12 cellular contexts compared by ENCODE assay signal in the genomic region with DNA sequence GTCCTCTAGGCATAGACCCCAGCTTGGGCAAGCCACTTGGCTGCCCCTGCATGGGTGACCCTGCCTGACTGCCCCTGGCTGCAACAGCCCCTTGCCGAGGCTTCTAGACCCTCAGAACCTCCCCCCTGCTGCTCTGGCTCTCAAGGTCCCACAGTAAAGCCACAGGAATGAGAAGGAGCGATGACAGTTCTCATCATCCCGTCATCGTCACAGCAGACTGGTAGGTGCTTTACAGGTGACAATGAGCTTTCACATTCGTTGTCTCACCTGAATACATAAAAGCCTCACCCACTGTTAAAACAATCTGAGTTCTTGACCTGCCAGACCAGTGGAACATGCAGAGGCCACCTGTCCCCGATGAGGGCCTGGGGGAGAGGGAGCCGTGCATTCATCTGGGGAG. TPM values are rescaled to one million over a fixed set of nuclear protein-coding genes. Genes with fewer than 3 reads are reported as not detected.
DNase-seq lines count a peak whose midpoint lies in the region; ATAC-seq and TF ChIP-seq lines count a peak whose summit lies in the region.
"Had no signal": no experiment of that assay in that cellular context is flagged by ENCODE, and none has a peak within 500 bp of the region (broad histone marks: within the 10 kb centered on the region; RNA-seq: fewer than 3 reads in every experiment).

No MANE protein-coding gene starts in this region.

- H3K18ac ChIP-seq in mesendoderm (ENCODE audit: low read length) = no peak overlapping the region

- BruUV-seq in HCT116 (replicated peaks; lab: Mats Ljungman, UMichigan) = no TSS peak

- intact Hi-C loops in HCT116 (cut with micrococcal nuclease) (no loop called here), body of pancreas (cut with DNase I) (no loop called here)

- no peak overlapping the region for H2BK5ac ChIP-seq in mesendoderm (ENCODE audit: low read length)

- no peak overlapping the region for H3K56ac ChIP-seq in mesendoderm (ENCODE audit: low read length)

- DNase-seq in HCT116 (ENCODE audit: low read depth, low spot score) (no peak), body of pancreas (no peak), mesendoderm (no peak), WERI-Rb-1 (no peak), mucosa of gallbladder (ENCODE audit: low spot score) (no peak)
- no peak for DNase-seq in effector CD8-positive, alpha-beta T cell (lab: John Stamatoyannopoulos, UW)
- DNase-seq in CD8-positive, alpha-beta memory T cell = no peak
- DNase-seq: amygdala; ovary; stimulated activated CD4-positive, alpha-beta T cell treated with anti-CD3 and anti-CD28 coated beads, Interleukin-4, amount 100 ng/mL, for 1 hour; testis had no signal

- peak overlapping the region; percentile 91 for H3K27ac ChIP-seq in ACC112 (ENCODE audit: low read depth, low read length)
- H3K27ac ChIP-seq in HCT116 (ENCODE audit: low read depth, low read length) = peak overlapping the region; percentile 65
- peak overlapping the region in 3 of 4 donors; percentile 83 to 88 (median 85) for H3K27ac ChIP-seq in body of pancreas
- no peak overlapping the region for H3K27ac ChIP-seq in mesendoderm (ENCODE audit: low read depth, low read length)
- H3K27ac ChIP-seq in WERI-Rb-1 = no peak overlapping the region
- no peak overlapping the region for H3K27ac ChIP-seq in CD8-positive, alpha-beta memory T cell (ENCODE audit: low read depth, low read length)

- H3K23ac ChIP-seq in mesendoderm (ENCODE audit: low read length) = peak overlapping the region; percentile 56

- H4K20me1 ChIP-seq in HCT116 (ENCODE audit: insufficient read depth) = peaks cover 8% of the 10 kb centered on the region; the same call in 1 of the 2 replicates

- H3K4me3 Mint-ChIP-seq in CD8-positive, alpha-beta memory T cell = no peak overlapping the region

- POLR2A ChIA-PET in HCT116 (lab: Charles Lee) = interaction anchor here (0.6 kb wide), 1 partner anchor 266 kb away, joined by 3 read pairs; no protein-coding TSS in a partner anchor
- POLR2A ChIA-PET in CD8-positive, alpha-beta memory T cell (lab: Charles Lee) = no interaction called here

- no peak overlapping the region for H3K4me3 ChIP-seq in ACC112 (ENCODE audit: low read depth, low read length)
- H3K4me3 ChIP-seq in HCT116 (replicated peaks in 1 of 2; ENCODE audit: low read depth in 1 of 2, low read length in 2 of 2) = no peak overlapping the region
- no peak overlapping the region for H3K4me3 ChIP-seq in body of pancreas
- no peak overlapping the region for H3K4me3 ChIP-seq in mesendoderm (ENCODE audit: low read length)
- no peak overlapping the region for H3K4me3 ChIP-seq in WERI-Rb-1 (ENCODE audit: low read depth, low read length)
- H3K4me3 ChIP-seq in CD8-positive, alpha-beta memory T cell (ENCODE audit: low read length) = no peak overlapping the region
- H3K4me3 ChIP-seq: ovary, testis had no signal

- no peak overlapping the region for H4K5ac ChIP-seq in mesendoderm (ENCODE audit: low read length)

- H3K4me2 ChIP-seq in HCT116 (ENCODE audit: low read length) (peak overlapping the region; percentile 76), mesendoderm (ENCODE audit: low read length) (no peak overlapping the region)

- ATAC-seq in HCT116 = no peak
- ATAC-seq in body of pancreas = no peak

- peaks cover 25% of the 10 kb centered on the region for H3K79me2 ChIP-seq in ACC112 (ENCODE audit: control insufficient read depth, insufficient read depth, low read length, unreplicated experiment)
- peaks cover 48% of the 10 kb centered on the region for H3K79me2 ChIP-seq in HCT116 (ENCODE audit: insufficient read depth, low read length)
- H3K79me2 ChIP-seq in mesendoderm (ENCODE audit: control insufficient read depth, insufficient read depth, low read length) = no peaks in the 10 kb centered on the region

- no peaks in the 10 kb centered on the region for H3K36me3 ChIP-seq in ACC112 (ENCODE audit: insufficient read depth, low read length)
- H3K36me3 ChIP-seq in HCT116 (ENCODE audit: control insufficient read depth in 1 of 2, insufficient read depth in 2 of 2, low read length in 2 of 2) = no peaks in the 10 kb centered on the region
- H3K36me3 ChIP-seq in body of pancreas (replicated peaks in 1 of 2; ENCODE audit: insufficient read depth in 1 of 2, low read depth in 2 of 2) = no peaks in the 10 kb centered on the region
- no peaks in the 10 kb centered on the region for H3K36me3 ChIP-seq in mesendoderm (ENCODE audit: control insufficient read depth, insufficient read depth, low read length)
- peaks cover 34% of the 10 kb centered on the region for H3K36me3 ChIP-seq in WERI-Rb-1
- H3K36me3 ChIP-seq in CD8-positive, alpha-beta memory T cell (ENCODE audit: insufficient read depth, low read length) = no peaks in the 10 kb centered on the region
- H3K36me3 ChIP-seq: ovary had no signal

- TF ChIP-seq RAD21 in HCT116 (IDR thresholded peaks at IDR 0.05; ENCODE audit: low read depth) = no peak

- CTCF ChIA-PET in HCT116 (lab: Charles Lee) = interaction anchor here (0.6 kb wide), 1 partner anchor 57 kb away, joined by 3 read pairs; no protein-coding TSS in a partner anchor
- CTCF ChIA-PET in CD8-positive, alpha-beta memory T cell (lab: Charles Lee) = no interaction called here

- H3K9me3 ChIP-seq in HCT116 (ENCODE audit: control insufficient read depth in 1 of 2, insufficient read depth in 1 of 2, low read depth in 1 of 2, low read length in 2 of 2) (no peaks in the 10 kb centered on the region), body of pancreas (no peaks in the 10 kb centered on the region), WERI-Rb-1 (ENCODE audit: severe bottlenecking) (no peaks in the 10 kb centered on the region)
- no peaks in the 10 kb centered on the region for H3K9me3 ChIP-seq in CD8-positive, alpha-beta memory T cell (ENCODE audit: low read length)
- H3K9me3 ChIP-seq: ovary, testis had no signal

- H2AK5ac ChIP-seq in mesendoderm (ENCODE audit: low read length) = no peak overlapping the region

- H4K8ac ChIP-seq in mesendoderm (ENCODE audit: low read depth, low read length) = no peak overlapping the region

- 53 to 82% methylated on average over 7 of the region's 7 CpGs for WGBS in body of pancreas, 2 donors
- WGBS in mesendoderm (ENCODE audit: extremely low coverage, insufficient coverage, low lambda C conversion rate) = no CpG with 5 or more reads among the region's 7 CpGs

- no peaks in the 10 kb centered on the region for H3K27me3 ChIP-seq in ACC112 (ENCODE audit: insufficient read depth, low read length)
- H3K27me3 ChIP-seq in HCT116 (ENCODE audit: insufficient read depth, low read length) = peaks cover 4% of the 10 kb centered on the region; the same call in 1 of the 2 replicates
- no peaks in the 10 kb centered on the region for H3K27me3 ChIP-seq in body of pancreas
- no peaks in the 10 kb centered on the region for H3K27me3 ChIP-seq in mesendoderm (ENCODE audit: insufficient read depth, low read length, poor library complexity)
- H3K27me3 ChIP-seq in WERI-Rb-1 (ENCODE audit: insufficient read depth, low read depth, severe bottlenecking) = no peaks in the 10 kb centered on the region
- H3K27me3 ChIP-seq in CD8-positive, alpha-beta memory T cell (ENCODE audit: insufficient read depth, low read length, poor library complexity, severe bottlenecking) = no peaks in the 10 kb centered on the region
- H3K27me3 ChIP-seq: ovary, testis had no signal

- TF ChIP-seq POLR2A in HCT116 (IDR thresholded peaks at IDR 0.05; ENCODE audit: borderline replicate concordance, extremely low read depth, insufficient read depth, insufficient read length) (no peak), body of pancreas (IDR thresholded peaks at IDR 0.05) (no peak)

- peak overlapping the region; percentile 23; the same call in 1 of the 2 replicates for H3K9ac ChIP-seq in HCT116 (ENCODE audit: low read length)
- H3K9ac ChIP-seq in mesendoderm (ENCODE audit: low read length) = no peak overlapping the region

- no peak overlapping the region for H2BK15ac ChIP-seq in mesendoderm (replicated peaks; ENCODE audit: low read depth)

- peaks cover 2% of the 10 kb centered on the region in 2 donors for H3K27me3 Mint-ChIP-seq in CD8-positive, alpha-beta memory T cell

- no peaks in the 10 kb centered on the region for H3K9me3 Mint-ChIP-seq in CD8-positive, alpha-beta memory T cell

- H3K4me1 ChIP-seq in ACC112 (ENCODE audit: control insufficient read depth, insufficient read depth, low read length, unreplicated experiment) = peaks cover 26% of the 10 kb centered on the region
- H3K4me1 ChIP-seq in HCT116 (ENCODE audit: control insufficient read depth in 1 of 2, insufficient read depth in 2 of 2, low read length in 2 of 2) = peaks cover 39 to 48% of the 10 kb centered on the region in 2 experiments
- peaks cover 50% of the 10 kb centered on the region for H3K4me1 ChIP-seq in body of pancreas
- H3K4me1 ChIP-seq in mesendoderm (ENCODE audit: control insufficient read depth, low read depth, low read length) = peaks cover 3% of the 10 kb centered on the region
- no peaks in the 10 kb centered on the region for H3K4me1 ChIP-seq in CD8-positive, alpha-beta memory T cell (ENCODE audit: insufficient read depth, low read length)

- no peak overlapping the region for H3K4ac ChIP-seq in mesendoderm (ENCODE audit: low read depth, low read length)

- no peaks in the 10 kb centered on the region for H3K79me1 ChIP-seq in mesendoderm (ENCODE audit: low read length)

- H2AFZ ChIP-seq in ACC112 (ENCODE audit: low read length, unreplicated experiment) (no peak overlapping the region), HCT116 (ENCODE audit: low read depth, low read length, poor library complexity, severe bottlenecking) (no peak overlapping the region)

- H3K36me3 Mint-ChIP-seq in CD8-positive, alpha-beta memory T cell = no peaks in the 10 kb centered on the region

- H3K9me2 ChIP-seq in HCT116 (ENCODE audit: insufficient read depth) = no peaks in the 10 kb centered on the region

- H3K4me1 Mint-ChIP-seq in CD8-positive, alpha-beta memory T cell = no peaks in the 10 kb centered on the region

- TF ChIP-seq CTCF in HCT116 (IDR thresholded peaks at IDR 0.05 in 2 of 3, conservative IDR thresholded peaks at IDR 0.05 in 1 of 3; ENCODE audit: borderline replicate concordance in 1 of 3, insufficient read depth in 1 of 3, low read depth in 2 of 3, low read length in 2 of 3) (no peak), body of pancreas (IDR thresholded peaks at IDR 0.05) (no peak), WERI-Rb-1 (IDR thresholded peaks at IDR 0.05; ENCODE audit: low read depth, low read length) (no peak)

- RAD21 ChIA-PET in HCT116 (lab: Charles Lee; ENCODE audit: low non-redundant PET in 1 of 2, low total read pairs in 2 of 2, uncharacterized antibody in 2 of 2, unreplicated experiment in 2 of 2) = no interaction called here

- H2BK120ac ChIP-seq in mesendoderm (ENCODE audit: low read depth, low read length) = no peak overlapping the region

- H3K27ac Mint-ChIP-seq in CD8-positive, alpha-beta memory T cell = peak overlapping the region in 1 of 8 donors; percentile 54

TF ChIP-seq in HCT116, 20 proteins besides CTCF, POLR2A, EP300 and RAD21:
- no peak for TF ChIP-seq EZH2phosphoT487 (IDR thresholded peaks at IDR 0.05; ENCODE audit: borderline replicate concordance)

RNA-seq across cellular contexts. Expression of a gene that starts 36.0 kb away (rescaled TPM):
- total RNA-seq in HCT116 (2021; ENCODE audit: unreplicated experiment) (7.7 TPM), body of pancreas (10 to 100 TPM in 1 of 2 donors, 1 to 10 TPM in 1; 6.0 to 13.5 TPM), mucosa of gallbladder (8.3 TPM)
- polyA plus RNA-seq in HCT116 (2012) = 2.2 and 4.3 TPM in 2 replicates
- 4.4 TPM for polyA plus RNA-seq in mesendoderm (2013, experiment 1 of 2)
- polyA plus RNA-seq in mesendoderm (2013, experiment 2 of 2) = 1.2 TPM
- 1 to 10 TPM; 3.1 to 4.7 TPM for total RNA-seq in CD8-positive, alpha-beta memory T cell
- polyA plus RNA-seq in CD8-positive, alpha-beta memory T cell = 3.0 TPM

Comparison
In these comparisons a context has a peak if more than half of its experiments do, and no peak if none do; other contexts are left out.
1. H3K27ac ChIP-seq: peak in ACC112 (single experiment), HCT116 (single experiment) and body of pancreas (3 of 4); none in mesendoderm (single experiment), WERI-Rb-1 (single experiment) and CD8-positive, alpha-beta memory T cell (single experiment).